7 cellular contexts compared by ENCODE assay signal in the genomic region with DNA sequence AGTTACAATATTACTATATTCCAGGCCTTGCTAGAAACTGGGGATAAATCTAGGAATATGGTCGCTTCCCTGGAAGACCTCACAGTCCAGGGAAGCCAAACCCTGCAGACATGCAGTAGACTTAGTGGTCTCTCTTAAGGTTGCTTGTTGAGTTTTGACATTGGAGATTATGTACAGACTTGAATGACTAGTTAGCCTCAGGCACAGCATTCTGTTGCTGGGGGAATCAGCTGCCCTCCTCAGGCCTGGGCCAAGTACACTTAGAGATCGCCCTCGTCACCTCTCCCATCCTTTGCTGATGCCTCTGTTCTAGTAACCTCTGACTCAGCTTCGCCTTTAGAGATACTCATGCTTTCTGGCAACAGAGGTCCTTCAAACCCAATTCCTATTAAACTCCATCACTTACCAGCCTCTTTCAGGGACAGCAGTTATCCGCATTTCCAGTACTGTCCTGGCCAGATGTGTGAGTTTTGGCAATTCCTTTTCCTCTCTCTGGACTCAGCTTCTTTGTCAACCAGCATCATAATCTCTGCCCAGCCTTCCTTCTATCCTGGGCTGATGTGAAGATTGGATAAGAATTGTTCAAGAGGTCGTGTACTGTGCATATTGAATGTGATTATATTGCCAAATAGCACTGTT. TPM values are rescaled to one million over a fixed set of nuclear protein-coding genes. Genes with fewer than 3 reads are reported as not detected.
DNase-seq lines count a peak whose midpoint lies in the region; ATAC-seq, FAIRE-seq and TF ChIP-seq lines count a peak whose summit lies in the region.

No MANE protein-coding gene starts in this region.

- peaks cover 5% of the 10 kb centered on the region for H3K36me3 Mint-ChIP-seq in T-helper 17 cell (ENCODE audit: low read depth)
- peaks cover 6% of the 10 kb centered on the region for H3K36me3 Mint-ChIP-seq in stimulated activated memory B cell treated with anti-CD40 and anti-IgM and Interleukin-4, amounts not matched to agents 10 μg/mL and 1 μg/mL and 100 μg/mL, for 72 hours

- H3K4me1 Mint-ChIP-seq in T-helper 17 cell, result peaks cover 20% of the 10 kb centered on the region
- H3K4me1 Mint-ChIP-seq in stimulated activated memory B cell treated with anti-CD40 and anti-IgM and Interleukin-4, amounts not matched to agents 10 μg/mL and 1 μg/mL and 100 μg/mL, for 72 hours, result peaks cover 16% of the 10 kb centered on the region

- peak overlapping the region; percentile 97 for H3K27ac ChIP-seq in foreskin keratinocyte

- no peaks in the 10 kb centered on the region for H3K27me3 ChIP-seq in foreskin keratinocyte

- FAIRE-seq in RCC 7860 (lab: Jason Lieb, UNC), result no peak

- H3K4me1 ChIP-seq in foreskin keratinocyte, result peaks cover 20% of the 10 kb centered on the region

- H3K9me3 ChIP-seq in T-helper 17 cell (ENCODE audit: control insufficient read depth, low read length, poor library complexity, severe bottlenecking), result no peaks in the 10 kb centered on the region

- peak overlapping the region; percentile 96 for H3K4me3 Mint-ChIP-seq in T-helper 17 cell
- H3K4me3 Mint-ChIP-seq in stimulated activated memory B cell treated with anti-CD40 and anti-IgM and Interleukin-4, amounts not matched to agents 10 μg/mL and 1 μg/mL and 100 μg/mL, for 72 hours, result peak overlapping the region; percentile 86

- TF ChIP-seq CTCF in foreskin keratinocyte (conservative IDR thresholded peaks at IDR 0.05), result peak; percentile 32

- peaks cover 3% of the 10 kb centered on the region for H3K27me3 Mint-ChIP-seq in T-helper 17 cell
- peaks cover 8% of the 10 kb centered on the region for H3K27me3 Mint-ChIP-seq in stimulated activated memory B cell treated with anti-CD40 and anti-IgM and Interleukin-4, amounts not matched to agents 10 μg/mL and 1 μg/mL and 100 μg/mL, for 72 hours

- H3K9me3 Mint-ChIP-seq in stimulated activated memory B cell treated with anti-CD40 and anti-IgM and Interleukin-4, amounts not matched to agents 10 μg/mL and 1 μg/mL and 100 μg/mL, for 72 hours, result no peaks in the 10 kb centered on the region

- H3K27ac Mint-ChIP-seq in T-helper 17 cell, result peak overlapping the region; percentile 99
- H3K27ac Mint-ChIP-seq in stimulated activated memory B cell treated with anti-CD40 and anti-IgM and Interleukin-4, amounts not matched to agents 10 μg/mL and 1 μg/mL and 100 μg/mL, for 72 hours, result peak overlapping the region; percentile 97

- ATAC-seq in T-helper 17 cell, result no peak
- ATAC-seq in foreskin keratinocyte, result peak; percentile 53
- ATAC-seq in stimulated activated memory B cell treated with anti-CD40 and anti-IgM and Interleukin-4, amounts not matched to agents 10 μg/mL and 1 μg/mL and 100 μg/mL, for 72 hours, result no peak
- no peak for ATAC-seq in HG03097 (IDR thresholded peaks at IDR 0.05; ENCODE audit: low FRiP score, unreplicated experiment)

- peak; percentile 90 for DNase-seq in HCEC 1CT
- DNase-seq in T-helper 17 cell, result no peak
- peak; percentile 84 to 91 for DNase-seq in foreskin keratinocyte
- DNase-seq in RCC 7860 (ENCODE audit: low spot score), result no peak
- DNase-seq in stimulated activated CD4-positive, alpha-beta T cell treated with anti-CD3 and anti-CD28 coated beads, Interleukin-4, amount 100 ng/mL, for 1 hour, result no peak

RNA-seq across cellular contexts. Expression of a gene that starts 0.8 kb away (rescaled TPM):
- 10 to 100 TPM; 47.0 to 54.6 TPM for total RNA-seq in T-helper 17 cell
- total RNA-seq in foreskin keratinocyte, result 82.7 and 93.2 TPM in 2 replicates
- 105 and 120 TPM in 2 replicates for polyA plus RNA-seq in foreskin keratinocyte

RNA-seq across cellular contexts. Expression of a gene that starts 7.6 kb away (rescaled TPM):
- not detected for total RNA-seq in T-helper 17 cell
- total RNA-seq in foreskin keratinocyte, result not detected in 2 replicates
- polyA plus RNA-seq in foreskin keratinocyte, result not detected in 2 replicates

RNA-seq across cellular contexts. Expression of a gene that starts 10.2 kb away (rescaled TPM):
- 10 to 100 TPM; 43.7 to 74.6 TPM for total RNA-seq in T-helper 17 cell
- 140 and 151 TPM in 2 replicates for total RNA-seq in foreskin keratinocyte
- polyA plus RNA-seq in foreskin keratinocyte, result 207 and 209 TPM in 2 replicates

RNA-seq across cellular contexts. Expression of a gene that starts 22.2 kb away (rescaled TPM):
- total RNA-seq in T-helper 17 cell (under 1 TPM in 1 of 2 donors, not detected in 1; 0.44 TPM), foreskin keratinocyte (11.4 and 13.2 TPM in 2 replicates)
- 17.1 and 18.4 TPM in 2 replicates for polyA plus RNA-seq in foreskin keratinocyte

RNA-seq across cellular contexts. Expression of a gene that starts 32.6 kb away (rescaled TPM):
- total RNA-seq in T-helper 17 cell (1 to 10 TPM in 1 of 2 donors, under 1 TPM in 1; 0.75 to 4.5 TPM), foreskin keratinocyte (6.3 and 6.4 TPM in 2 replicates)
- polyA plus RNA-seq in foreskin keratinocyte, result 6.4 and 8.0 TPM in 2 replicates

Comparison
In these comparisons a context has a peak if more than half of its experiments do, and no peak if none do; other contexts are left out.
1. DNase-seq: peak in HCEC 1CT (single experiment) and foreskin keratinocyte (2 of 2); none in T-helper 17 cell (0 of 3), RCC 7860 (single experiment) and stimulated activated CD4-positive, alpha-beta T cell treated with anti-CD3 and anti-CD28 coated beads, Interleukin-4, amount 100 ng/mL, for 1 hour (single experiment).